1 cellular context compared by ENCODE assay signal in genomic region chr17:79620207-79621038, GRCh38.
A peak's percentile ranks its signal among the peaks of the same experiment; 100 is the strongest.
TF ChIP-seq lines count a peak whose summit lies in the region.

No MANE protein-coding gene starts in this region.

TF ChIP-seq in K562, 482 proteins besides CTCF, POLR2A, EP300 and RAD21 (continued from another document):
- no peak for TF ChIP-seq ATF3 (IDR thresholded peaks at IDR 0.05)
- TF ChIP-seq ATF3 (CRISPR knock-in tag; conservative IDR thresholded peaks at IDR 0.05): no peak
- TF ChIP-seq BRF1 (IDR thresholded peaks at IDR 0.05; ENCODE audit: borderline replicate concordance, extremely low read depth, insufficient read length): no peak
- no peak for TF ChIP-seq CSDE1 (IDR thresholded peaks at IDR 0.05)
- TF ChIP-seq ZBTB43 (CRISPR knock-in tag; IDR thresholded peaks at IDR 0.05): peak; percentile 72; the same call in 1 of the 2 replicates
- TF ChIP-seq ZNF347 (CRISPR knock-in tag; IDR thresholded peaks at IDR 0.05; ENCODE audit: low read depth): no peak
- TF ChIP-seq FOXK2 (conservative IDR thresholded peaks at IDR 0.05 in 1 of 2, IDR thresholded peaks at IDR 0.05 in 1 of 2; ENCODE audit: low read depth in 2 of 2): no peak
- TF ChIP-seq CBX1 (IDR thresholded peaks at IDR 0.05; ENCODE audit: low read depth): no peak
- no peak for TF ChIP-seq DEAF1 (CRISPR knock-in tag; IDR thresholded peaks at IDR 0.05)
- no peak for TF ChIP-seq GMEB1 (CRISPR knock-in tag; IDR thresholded peaks at IDR 0.05)
- TF ChIP-seq KDM5B (IDR thresholded peaks at IDR 0.05; ENCODE audit: insufficient replicate concordance, low read depth, low read length): no peak
- no peak for TF ChIP-seq RBM15 (IDR thresholded peaks at IDR 0.05; ENCODE audit: insufficient read depth, low read length)
